ENCODE assay signal across 8 cellular contexts in genomic region chr7:129434172-129434845, GRCh38. TPM values are rescaled to one million over a fixed set of nuclear protein-coding genes. Genes with fewer than 3 reads are reported as not detected.
DNase-seq lines count a peak whose midpoint lies in the region; ATAC-seq and TF ChIP-seq lines count a peak whose summit lies in the region.

Gene STRIP2 (plus strand): TSS chr7:129434432. CDS start chr7:129434473, 41 bp downstream.

- DNase-seq in COLO668 (lab: John Stamatoyannopoulos, UW; ENCODE audit: unreplicated experiment) (peak; percentile 92), HL-60 (ENCODE audit: low read depth in 1 of 2, low spot score in 1 of 2) (peak; percentile 54 to 85), NCI-H82 treated with DMSO at 0.1 percent for 48 hours (lab: John Stamatoyannopoulos, UW; ENCODE audit: unreplicated experiment) (peak; percentile 70), ecto neural progenitor cell (ENCODE audit: low spot score) (peak; percentile 97), lung microvascular endothelial cell (ENCODE audit: low read depth in 2 of 2) (peak; percentile 87 to 88)
- peak; percentile 94 for DNase-seq in activated CD4-positive, alpha-beta memory T cell treated with anti-CD3 and anti-CD28 coated beads, Interleukin-2, amount 10 ng/mL, durations not matched to agents 7 days and 5 days
- DNase-seq in stimulated activated CD4-positive, alpha-beta T cell treated with anti-CD3 and anti-CD28 coated beads, TNF-alpha, amount 100 ng/mL, for 4 hours (ENCODE audit: low read depth in 3 of 3): peak; percentile 81 to 91 (median 86)

- peak within 1 kb of the TSS; percentile 71 for H3K27ac Mint-ChIP-seq in activated CD4-positive, alpha-beta memory T cell treated with anti-CD3 and anti-CD28 coated beads, Interleukin-2, amount 10 ng/mL, durations not matched to agents 7 days and 5 days

- peak within 1 kb of the TSS; percentile 82 for H3K4me3 ChIP-seq in HL-60 (replicated peaks; ENCODE audit: insufficient read depth, low read length)

- no peak for TF ChIP-seq CTCF in HL-60 (IDR thresholded peaks at IDR 0.05; ENCODE audit: insufficient read depth, low read length)

- no peaks in the 10 kb centered on the region for H3K9me3 Mint-ChIP-seq in activated CD4-positive, alpha-beta memory T cell treated with anti-CD3 and anti-CD28 coated beads, Interleukin-2, amount 10 ng/mL, durations not matched to agents 7 days and 5 days

- H3K27me3 ChIP-seq in HL-60 (ENCODE audit: insufficient read depth, poor library complexity, severe bottlenecking): peaks cover 9% of the 10 kb centered on the region

- H3K4me3 Mint-ChIP-seq in activated CD4-positive, alpha-beta memory T cell treated with anti-CD3 and anti-CD28 coated beads, Interleukin-2, amount 10 ng/mL, durations not matched to agents 7 days and 5 days: peak within 1 kb of the TSS; percentile 85

- peak; percentile 98 for ATAC-seq in GM19467 (IDR thresholded peaks at IDR 0.05; ENCODE audit: unreplicated experiment)

- peaks cover 6% of the 10 kb centered on the region for H3K27me3 Mint-ChIP-seq in activated CD4-positive, alpha-beta memory T cell treated with anti-CD3 and anti-CD28 coated beads, Interleukin-2, amount 10 ng/mL, durations not matched to agents 7 days and 5 days

- peaks cover 39% of the 10 kb centered on the region for H3K4me1 Mint-ChIP-seq in activated CD4-positive, alpha-beta memory T cell treated with anti-CD3 and anti-CD28 coated beads, Interleukin-2, amount 10 ng/mL, durations not matched to agents 7 days and 5 days

- CTCF ChIA-PET in activated CD4-positive, alpha-beta memory T cell treated with anti-CD3 and anti-CD28 coated beads, Interleukin-2, amount 10 ng/mL, durations not matched to agents 7 days and 5 days (lab: Charles Lee): interaction anchor here (0.6 to 3.4 kb wide), 14 partner anchors 25 to 1012 kb away, joined by 3 to 30 read pairs (median 3); partner anchors contain the start of gene KLHDC10

- no peak within 1 kb of the TSS for H3K27ac ChIP-seq in HL-60 (replicated peaks)

- peaks cover 9% of the 10 kb centered on the region for H3K36me3 Mint-ChIP-seq in activated CD4-positive, alpha-beta memory T cell treated with anti-CD3 and anti-CD28 coated beads, Interleukin-2, amount 10 ng/mL, durations not matched to agents 7 days and 5 days (ENCODE audit: low read depth)

- POLR2A ChIA-PET in activated CD4-positive, alpha-beta memory T cell treated with anti-CD3 and anti-CD28 coated beads, Interleukin-2, amount 10 ng/mL, durations not matched to agents 7 days and 5 days (lab: Charles Lee): interaction anchor here (0.5 to 3.4 kb wide), 18 partner anchors 10 to 771 kb away, joined by 3 to 30 read pairs (median 4); partner anchors contain the start of genes NRF1, SMKR1 and TMEM209

RNA-seq across cellular contexts. Expression of gene STRIP2, which starts in this region (rescaled TPM):
- 10 to 100 TPM; 28.3 to 29.7 TPM for total RNA-seq in activated CD4-positive, alpha-beta memory T cell treated with anti-CD3 and anti-CD28 coated beads, Interleukin-2, amount 10 ng/mL, durations not matched to agents 7 days and 5 days
- total RNA-seq in lung microvascular endothelial cell: 1.8 and 2.6 TPM in 2 replicates
